2 cellular contexts compared by ENCODE assay signal in the genomic region with DNA sequence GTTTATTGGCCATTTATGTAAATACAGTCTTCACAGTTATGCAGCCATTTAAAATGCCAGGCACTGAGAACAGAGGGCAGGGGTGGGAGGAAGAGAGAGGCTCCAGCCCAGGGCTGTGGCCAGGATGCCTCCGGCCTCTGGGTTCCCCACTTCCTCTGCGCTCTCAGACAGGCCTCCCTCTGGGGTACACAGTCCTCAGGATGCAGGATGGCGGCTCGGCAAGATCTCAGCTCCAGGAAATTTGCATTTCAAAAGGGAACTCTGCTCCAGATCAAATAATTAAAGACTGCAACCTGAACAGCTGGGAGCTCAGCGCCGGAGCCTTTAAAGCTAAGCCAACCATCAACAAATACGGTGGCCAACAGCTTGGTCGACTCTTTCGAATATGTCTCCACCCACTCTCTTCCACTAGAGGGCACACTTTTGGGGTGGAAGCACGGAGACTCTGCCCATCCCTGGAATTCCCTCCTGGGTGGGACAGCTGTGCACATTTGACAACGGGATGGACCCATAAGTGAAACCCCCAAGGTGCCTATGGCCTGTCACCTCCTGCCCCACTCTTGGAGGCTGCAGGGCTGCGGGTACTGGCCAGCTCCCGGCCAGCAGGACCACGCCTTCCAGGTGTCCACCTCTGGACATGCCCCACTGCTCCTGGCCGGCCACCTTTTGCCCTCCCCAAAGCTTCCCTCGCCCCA.
TF ChIP-seq lines count a peak whose summit lies in the region.

No MANE protein-coding gene starts in this region.

TF ChIP-seq in HCT116, 20 proteins besides CTCF, POLR2A, EP300 and RAD21:
- TF ChIP-seq, protein P1, sequence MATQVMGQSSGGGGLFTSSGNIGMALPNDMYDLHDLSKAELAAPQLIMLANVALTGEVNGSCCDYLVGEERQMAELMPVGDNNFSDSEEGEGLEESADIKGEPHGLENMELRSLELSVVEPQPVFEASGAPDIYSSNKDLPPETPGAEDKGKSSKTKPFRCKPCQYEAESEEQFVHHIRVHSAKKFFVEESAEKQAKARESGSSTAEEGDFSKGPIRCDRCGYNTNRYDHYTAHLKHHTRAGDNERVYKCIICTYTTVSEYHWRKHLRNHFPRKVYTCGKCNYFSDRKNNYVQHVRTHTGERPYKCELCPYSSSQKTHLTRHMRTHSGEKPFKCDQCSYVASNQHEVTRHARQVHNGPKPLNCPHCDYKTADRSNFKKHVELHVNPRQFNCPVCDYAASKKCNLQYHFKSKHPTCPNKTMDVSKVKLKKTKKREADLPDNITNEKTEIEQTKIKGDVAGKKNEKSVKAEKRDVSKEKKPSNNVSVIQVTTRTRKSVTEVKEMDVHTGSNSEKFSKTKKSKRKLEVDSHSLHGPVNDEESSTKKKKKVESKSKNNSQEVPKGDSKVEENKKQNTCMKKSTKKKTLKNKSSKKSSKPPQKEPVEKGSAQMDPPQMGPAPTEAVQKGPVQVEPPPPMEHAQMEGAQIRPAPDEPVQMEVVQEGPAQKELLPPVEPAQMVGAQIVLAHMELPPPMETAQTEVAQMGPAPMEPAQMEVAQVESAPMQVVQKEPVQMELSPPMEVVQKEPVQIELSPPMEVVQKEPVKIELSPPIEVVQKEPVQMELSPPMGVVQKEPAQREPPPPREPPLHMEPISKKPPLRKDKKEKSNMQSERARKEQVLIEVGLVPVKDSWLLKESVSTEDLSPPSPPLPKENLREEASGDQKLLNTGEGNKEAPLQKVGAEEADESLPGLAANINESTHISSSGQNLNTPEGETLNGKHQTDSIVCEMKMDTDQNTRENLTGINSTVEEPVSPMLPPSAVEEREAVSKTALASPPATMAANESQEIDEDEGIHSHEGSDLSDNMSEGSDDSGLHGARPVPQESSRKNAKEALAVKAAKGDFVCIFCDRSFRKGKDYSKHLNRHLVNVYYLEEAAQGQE (IDR thresholded peaks at IDR 0.05; ENCODE audit: low read depth) = no peak
- TF ChIP-seq CEBPB (IDR thresholded peaks at IDR 0.05; ENCODE audit: low read depth) = no peak
- TF ChIP-seq POLR2AphosphoS5 (IDR thresholded peaks at IDR 0.05; ENCODE audit: low read depth, low read length) = no peak
- TF ChIP-seq EZH2 (IDR thresholded peaks at IDR 0.05) = no peak
- TF ChIP-seq ELF1 (IDR thresholded peaks at IDR 0.05; ENCODE audit: borderline replicate concordance, low read depth) = no peak
- TF ChIP-seq ZFX (IDR thresholded peaks at IDR 0.05) = no peak
- no peak for TF ChIP-seq EGR1 (IDR thresholded peaks at IDR 0.05; ENCODE audit: low read depth)
- no peak for TF ChIP-seq ZNF274 (IDR thresholded peaks at IDR 0.05; ENCODE audit: low read depth, low read length)
- TF ChIP-seq SP1 (IDR thresholded peaks at IDR 0.05; ENCODE audit: low read depth) = no peak
- TF ChIP-seq, protein P2, sequence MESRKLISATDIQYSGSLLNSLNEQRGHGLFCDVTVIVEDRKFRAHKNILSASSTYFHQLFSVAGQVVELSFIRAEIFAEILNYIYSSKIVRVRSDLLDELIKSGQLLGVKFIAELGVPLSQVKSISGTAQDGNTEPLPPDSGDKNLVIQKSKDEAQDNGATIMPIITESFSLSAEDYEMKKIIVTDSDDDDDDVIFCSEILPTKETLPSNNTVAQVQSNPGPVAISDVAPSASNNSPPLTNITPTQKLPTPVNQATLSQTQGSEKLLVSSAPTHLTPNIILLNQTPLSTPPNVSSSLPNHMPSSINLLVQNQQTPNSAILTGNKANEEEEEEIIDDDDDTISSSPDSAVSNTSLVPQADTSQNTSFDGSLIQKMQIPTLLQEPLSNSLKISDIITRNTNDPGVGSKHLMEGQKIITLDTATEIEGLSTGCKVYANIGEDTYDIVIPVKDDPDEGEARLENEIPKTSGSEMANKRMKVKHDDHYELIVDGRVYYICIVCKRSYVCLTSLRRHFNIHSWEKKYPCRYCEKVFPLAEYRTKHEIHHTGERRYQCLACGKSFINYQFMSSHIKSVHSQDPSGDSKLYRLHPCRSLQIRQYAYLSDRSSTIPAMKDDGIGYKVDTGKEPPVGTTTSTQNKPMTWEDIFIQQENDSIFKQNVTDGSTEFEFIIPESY (IDR thresholded peaks at IDR 0.05; ENCODE audit: extremely low read depth, insufficient replicate concordance, low read length) = no peak
- TF ChIP-seq YY1 (IDR thresholded peaks at IDR 0.05; ENCODE audit: extremely low read depth, insufficient replicate concordance, low read depth, low read length) = no peak
- TF ChIP-seq SIN3A (IDR thresholded peaks at IDR 0.05; ENCODE audit: low read depth) = no peak
- TF ChIP-seq, protein P3, sequence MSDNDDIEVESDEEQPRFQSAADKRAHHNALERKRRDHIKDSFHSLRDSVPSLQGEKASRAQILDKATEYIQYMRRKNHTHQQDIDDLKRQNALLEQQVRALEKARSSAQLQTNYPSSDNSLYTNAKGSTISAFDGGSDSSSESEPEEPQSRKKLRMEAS (IDR thresholded peaks at IDR 0.05) = no peak

TF ChIP-seq in HepG2, 621 proteins besides CTCF, POLR2A, EP300 and RAD21 (continued from another document):
- TF ChIP-seq, protein P4, sequence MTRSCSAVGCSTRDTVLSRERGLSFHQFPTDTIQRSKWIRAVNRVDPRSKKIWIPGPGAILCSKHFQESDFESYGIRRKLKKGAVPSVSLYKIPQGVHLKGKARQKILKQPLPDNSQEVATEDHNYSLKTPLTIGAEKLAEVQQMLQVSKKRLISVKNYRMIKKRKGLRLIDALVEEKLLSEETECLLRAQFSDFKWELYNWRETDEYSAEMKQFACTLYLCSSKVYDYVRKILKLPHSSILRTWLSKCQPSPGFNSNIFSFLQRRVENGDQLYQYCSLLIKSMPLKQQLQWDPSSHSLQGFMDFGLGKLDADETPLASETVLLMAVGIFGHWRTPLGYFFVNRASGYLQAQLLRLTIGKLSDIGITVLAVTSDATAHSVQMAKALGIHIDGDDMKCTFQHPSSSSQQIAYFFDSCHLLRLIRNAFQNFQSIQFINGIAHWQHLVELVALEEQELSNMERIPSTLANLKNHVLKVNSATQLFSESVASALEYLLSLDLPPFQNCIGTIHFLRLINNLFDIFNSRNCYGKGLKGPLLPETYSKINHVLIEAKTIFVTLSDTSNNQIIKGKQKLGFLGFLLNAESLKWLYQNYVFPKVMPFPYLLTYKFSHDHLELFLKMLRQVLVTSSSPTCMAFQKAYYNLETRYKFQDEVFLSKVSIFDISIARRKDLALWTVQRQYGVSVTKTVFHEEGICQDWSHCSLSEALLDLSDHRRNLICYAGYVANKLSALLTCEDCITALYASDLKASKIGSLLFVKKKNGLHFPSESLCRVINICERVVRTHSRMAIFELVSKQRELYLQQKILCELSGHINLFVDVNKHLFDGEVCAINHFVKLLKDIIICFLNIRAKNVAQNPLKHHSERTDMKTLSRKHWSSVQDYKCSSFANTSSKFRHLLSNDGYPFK (CRISPR knock-in tag; IDR thresholded peaks at IDR 0.05; ENCODE audit: borderline replicate concordance) = 0 out of 2 replicates have a peak, but pooled peaks have one; percentile 13
- TF ChIP-seq STAG1 (CRISPR knock-in tag; IDR thresholded peaks at IDR 0.05) (peak; percentile 47), ZNF44 (CRISPR knock-in tag; IDR thresholded peaks at IDR 0.05) (no peak), ZNF556 (CRISPR knock-in tag; IDR thresholded peaks at IDR 0.05; ENCODE audit: borderline replicate concordance) (0 out of 2 replicates have a peak, but pooled peaks have one; percentile 6), RXRA (CRISPR knock-in tag; IDR thresholded peaks at IDR 0.05) (no peak), ZIK1 (CRISPR knock-in tag; IDR thresholded peaks at IDR 0.05; ENCODE audit: borderline replicate concordance, low read depth) (peak; percentile 33; the same call in 1 of the 2 replicates), HCFC1 (IDR thresholded peaks at IDR 0.05; ENCODE audit: low read depth, low read length) (no peak), FOSL2 (CRISPR knock-in tag; IDR thresholded peaks at IDR 0.05) (no peak), TEAD3 (CRISPR knock-in tag; optimal IDR thresholded peaks at IDR 0.05; ENCODE audit: borderline replicate concordance) (peak; percentile 17)
